10 cellular contexts compared by ENCODE assay signal in genomic region chr3:129058441-129059194, GRCh38. TPM values are rescaled to one million over a fixed set of nuclear protein-coding genes. Genes with fewer than 3 reads are reported as not detected.
DNase-seq lines count a peak whose midpoint lies in the region; ATAC-seq and TF ChIP-seq lines count a peak whose summit lies in the region.
"Had no signal": no experiment of that assay in that cellular context is flagged by ENCODE, and none has a peak within 500 bp of the region (broad histone marks: within the 10 kb centered on the region; RNA-seq: fewer than 3 reads in every experiment).

No MANE protein-coding gene starts in this region.

- no peaks in the 10 kb centered on the region for H3K27me3 ChIP-seq in BLaER1
- H3K27me3 ChIP-seq in hepatocyte: no peaks in the 10 kb centered on the region
- no peaks in the 10 kb centered on the region for H3K27me3 ChIP-seq in ovary

- H3K36me3 ChIP-seq in BLaER1 (no peaks in the 10 kb centered on the region), hepatocyte (replicated peaks; ENCODE audit: insufficient read depth, low read depth) (no peaks in the 10 kb centered on the region), ovary (no peaks in the 10 kb centered on the region)

- ATAC-seq in GM18873 (IDR thresholded peaks at IDR 0.05; ENCODE audit: low FRiP score, unreplicated experiment) (peak; percentile 67), GM19395 (IDR thresholded peaks at IDR 0.05; ENCODE audit: unreplicated experiment) (no peak)

- peak overlapping the region; percentile 87 for H3K27ac ChIP-seq in BLaER1
- H3K27ac ChIP-seq in hepatocyte: peak overlapping the region; percentile 20
- peak overlapping the region in 1 of 2 donors; percentile 19 for H3K27ac ChIP-seq in ovary
- H3K27ac ChIP-seq: skin epidermis had no signal

- TF ChIP-seq CTCF in hepatocyte (IDR thresholded peaks at IDR 0.05; ENCODE audit: poor library complexity) (no peak), ovary (IDR thresholded peaks at IDR 0.05) (no peak), foreskin fibroblast (IDR thresholded peaks at IDR 0.05; ENCODE audit: low read depth, low read length) (no peak)

- WGBS in hepatocyte (ENCODE audit: low lambda C conversion rate, missing lambda C conversion rate): 76% methylated on average over 4 of the region's 4 CpGs
- WGBS in ovary, 3 donors: 17 to 42% (median 28%) methylated on average over 4 of the region's 4 CpGs

- no peak overlapping the region for H2AFZ ChIP-seq in hepatocyte

- no peaks in the 10 kb centered on the region for H4K20me1 ChIP-seq in BLaER1
- no peaks in the 10 kb centered on the region for H4K20me1 ChIP-seq in hepatocyte (ENCODE audit: insufficient read depth, poor library complexity, severe bottlenecking)

- no peaks in the 10 kb centered on the region for H3K79me2 ChIP-seq in hepatocyte

- intact Hi-C loops in ovary (cut with DNase I): loop anchor here in 1 of 4 donors (5.0 kb wide), 1 partner anchor 189 kb away; the partner anchor contains the start of gene COPG1

- H3K4me1 ChIP-seq in BLaER1 (peaks cover 93% of the 10 kb centered on the region), hepatocyte (ENCODE audit: insufficient read depth) (peaks cover 10% of the 10 kb centered on the region), ovary (ENCODE audit: insufficient read depth) (peaks cover 8% of the 10 kb centered on the region)

- H3K9me2 ChIP-seq in hepatocyte (replicated peaks; ENCODE audit: insufficient read depth): no peaks in the 10 kb centered on the region

- peak overlapping the region; percentile 75 for H3K9ac ChIP-seq in BLaER1

- H3K4me3 ChIP-seq in BLaER1: peak overlapping the region; percentile 53
- no peak overlapping the region for H3K4me3 ChIP-seq in hepatocyte
- no peak overlapping the region for H3K4me3 ChIP-seq in ovary
- no peak overlapping the region for H3K4me3 ChIP-seq in foreskin fibroblast (ENCODE audit: low read depth in 1 of 2, low read length in 2 of 2)
- H3K4me3 ChIP-seq: skin epidermis had no signal

- DNase-seq in NCI-H2171 (lab: John Stamatoyannopoulos, UW) (peak; percentile 71), hepatocyte (ENCODE audit: low spot score) (no peak), ovary (no peak), foreskin fibroblast (no peak), DMS79 treated with DMSO at 0.1 percent for 48 hours (lab: John Stamatoyannopoulos, UW) (no peak)

- H3K9me3 ChIP-seq in BLaER1 (no peaks in the 10 kb centered on the region), hepatocyte (ENCODE audit: low read depth) (no peaks in the 10 kb centered on the region), ovary (no peaks in the 10 kb centered on the region)

- H3K4me2 ChIP-seq in BLaER1 (peak overlapping the region; percentile 97), hepatocyte (no peak overlapping the region)

- TF ChIP-seq POLR2A in ovary (IDR thresholded peaks at IDR 0.05): no peak

- TF ChIP-seq EP300 in ovary (IDR thresholded peaks at IDR 0.05): no peak

RNA-seq across cellular contexts. Expression of gene GP9, which starts 2.0 kb away (rescaled TPM):
- total RNA-seq in hepatocyte (not detected in 2 replicates), ovary (not detected)
- polyA plus RNA-seq in hepatocyte (not detected in 2 replicates), ovary (not detected)
- total RNA-seq: glomerular endothelial cell had no signal

RNA-seq across cellular contexts. Expression of gene EFCC1, which starts 57.5 kb away (rescaled TPM):
- total RNA-seq in hepatocyte (0.23 and 0.76 TPM in 2 replicates), ovary (10 to 100 TPM in 1 of 7 donors, 1 to 10 TPM in 6; 3.7 to 15.5 (median 7.8) TPM)
- polyA plus RNA-seq in hepatocyte (0.11 and 0.50 TPM in 2 replicates), ovary (10 to 100 TPM in 1 of 2 donors, 1 to 10 TPM in 1; 5.2 to 11.2 TPM)
